Comparison of ENCODE assay signal across 16 cellular contexts in genomic region chr5:969421-969839, GRCh38. TPM values are rescaled to one million over a fixed set of nuclear protein-coding genes. Genes with fewer than 3 reads are reported as not detected.
DNase-seq lines count a peak whose midpoint lies in the region; ATAC-seq and TF ChIP-seq lines count a peak whose summit lies in the region.
"Had no signal": no experiment of that assay in that cellular context is flagged by ENCODE, and none has a peak within 500 bp of the region (broad histone marks: within the 10 kb centered on the region; RNA-seq: fewer than 3 reads in every experiment).

No MANE protein-coding gene starts in this region.

- H3K4me1 ChIP-seq in CD4-positive, alpha-beta memory T cell (ENCODE audit: insufficient read depth, low read length), result peaks cover 3% of the 10 kb centered on the region
- H3K4me1 ChIP-seq: psoas muscle had no signal

- TF ChIP-seq CTCF in astrocyte of the spinal cord (IDR thresholded peaks at IDR 0.05; ENCODE audit: low read depth, low read length) (no peak), type B pancreatic cell (conservative IDR thresholded peaks at IDR 0.05) (no peak)

- H3K36me3 ChIP-seq in CD4-positive, alpha-beta memory T cell (ENCODE audit: insufficient read depth, low read length), result no peaks in the 10 kb centered on the region

- H3K27me3 ChIP-seq in CD4-positive, alpha-beta memory T cell (ENCODE audit: insufficient read depth, low read length), result peaks cover 21% of the 10 kb centered on the region

- H3K4me1 Mint-ChIP-seq in CD4-positive, alpha-beta memory T cell, result peaks cover 0 to 8% (median 6%) of the 10 kb centered on the region in 4 donors
- peaks cover 12% of the 10 kb centered on the region for H3K4me1 Mint-ChIP-seq in type B pancreatic cell (ENCODE audit: unreplicated experiment)
- H3K4me1 Mint-ChIP-seq: B cell had no signal

- POLR2A ChIA-PET in CD4-positive, alpha-beta memory T cell (lab: Charles Lee; ENCODE audit: partially characterized antibody), result no interaction called here

- no peak overlapping the region for H3K27ac ChIP-seq in CD4-positive, alpha-beta memory T cell (ENCODE audit: low read depth, low read length)
- H3K27ac ChIP-seq: psoas muscle had no signal

- CTCF ChIA-PET in CD4-positive, alpha-beta memory T cell (lab: Charles Lee; ENCODE audit: partially characterized antibody), result no interaction called here

- intact Hi-C loops in CD4-positive, alpha-beta memory T cell (cut with micrococcal nuclease), result no loop called here

- H3K27me3 Mint-ChIP-seq in CD4-positive, alpha-beta memory T cell, result peaks cover 46 to 49% of the 10 kb centered on the region in 2 donors
- H3K27me3 Mint-ChIP-seq in type B pancreatic cell, result peaks cover 16% of the 10 kb centered on the region

- H3K36me3 Mint-ChIP-seq in CD4-positive, alpha-beta memory T cell, result no peaks in the 10 kb centered on the region
- H3K36me3 Mint-ChIP-seq in type B pancreatic cell, result no peaks in the 10 kb centered on the region
- H3K36me3 Mint-ChIP-seq: stimulated activated memory B cell treated with anti-CD40 and anti-IgM and Interleukin-4, amounts not matched to agents 10 μg/mL and 1 μg/mL and 100 μg/mL, for 72 hours had no signal

- no peak overlapping the region for H3K4me3 ChIP-seq in astrocyte of the spinal cord (ENCODE audit: low read depth, low read length)
- H3K4me3 ChIP-seq in CD4-positive, alpha-beta memory T cell (ENCODE audit: low read length in 2 of 2), result no peak overlapping the region
- H3K4me3 ChIP-seq: psoas muscle had no signal

- no peak overlapping the region for H3K27ac Mint-ChIP-seq in CD4-positive, alpha-beta memory T cell
- H3K27ac Mint-ChIP-seq in type B pancreatic cell, result no peak overlapping the region
- H3K27ac Mint-ChIP-seq: B cell; stimulated activated memory B cell treated with anti-CD40 and anti-IgM and Interleukin-4, amounts not matched to agents 10 μg/mL and 1 μg/mL and 100 μg/mL, for 72 hours had no signal

- ATAC-seq in HG02763 (IDR thresholded peaks at IDR 0.05; ENCODE audit: unreplicated experiment), result no peak
- ATAC-seq: PC-3; psoas muscle; stimulated activated memory B cell treated with anti-CD40 and anti-IgM and Interleukin-4, amounts not matched to agents 10 μg/mL and 1 μg/mL and 100 μg/mL, for 72 hours had no signal

- H3K4me3 Mint-ChIP-seq in CD4-positive, alpha-beta memory T cell, result no peak overlapping the region
- H3K4me3 Mint-ChIP-seq in type B pancreatic cell, result no peak overlapping the region
- H3K4me3 Mint-ChIP-seq: B cell; stimulated activated memory B cell treated with anti-CD40 and anti-IgM and Interleukin-4, amounts not matched to agents 10 μg/mL and 1 μg/mL and 100 μg/mL, for 72 hours had no signal

- in situ Hi-C loops in astrocyte of the spinal cord (cut with HindIII; ENCODE audit: low sequenced_read_pairs), result no loop called here

- no peaks in the 10 kb centered on the region for H3K9me3 ChIP-seq in CD4-positive, alpha-beta memory T cell (ENCODE audit: control insufficient read depth in 1 of 2, low read length in 2 of 2)
- H3K9me3 ChIP-seq: psoas muscle had no signal

- H3K9me3 Mint-ChIP-seq in CD4-positive, alpha-beta memory T cell, result peaks cover 0 to 3% (median 0%) of the 10 kb centered on the region in 8 donors
- no peaks in the 10 kb centered on the region for H3K9me3 Mint-ChIP-seq in type B pancreatic cell

- DNase-seq in AG08395 (ENCODE audit: low spot score), result peak; percentile 77
- peak; percentile 80 for DNase-seq in GM03348 (ENCODE audit: low spot score)
- peak; percentile 56 for DNase-seq in astrocyte of the spinal cord (ENCODE audit: low read depth, low spot score)
- DNase-seq in iPS-NIHi11 (ENCODE audit: low spot score), result peak; percentile 5
- DNase-seq in CD4-positive, alpha-beta memory T cell, result no peak
- DNase-seq in NOMO-1 treated with dmso at 0.1 percent for 144 hours (lab: John Stamatoyannopoulos, UW; ENCODE audit: unreplicated experiment), result no peak
- no peak for DNase-seq in type B pancreatic cell (ENCODE audit: extremely low spot score, unreplicated experiment)
- DNase-seq: effector memory CD4-positive, alpha-beta T cell; Kasumi-1; mesendoderm; PC-3; stimulated activated CD4-positive, alpha-beta T cell treated with anti-CD3 and anti-CD28 coated beads, Interleukin-2, amount 100 ng/mL, for 48 hours had no signal

RNA-seq across cellular contexts. Expression of gene NKD2, which starts 39.2 kb away (rescaled TPM):
- not detected for total RNA-seq in CD4-positive, alpha-beta memory T cell
- not detected for polyA plus RNA-seq in CD4-positive, alpha-beta memory T cell
- total RNA-seq in type B pancreatic cell (ENCODE audit: low replicate concordance), result 23.3 and 24.3 TPM in 2 replicates

Comparison
In these comparisons a context has a peak if more than half of its experiments do, and no peak if none do; other contexts are left out.
1. DNase-seq: peak in AG08395 (single experiment), GM03348 (single experiment), astrocyte of the spinal cord (single experiment) and iPS-NIHi11 (single experiment); none in CD4-positive, alpha-beta memory T cell (0 of 5), NOMO-1 treated with dmso at 0.1 percent for 144 hours (single experiment) and type B pancreatic cell (single experiment).
2. RNA of gene NKD2, which starts 39.2 kb away (total RNA-seq): 23.3 to 24.3 TPM in type B pancreatic cell; not detected in CD4-positive, alpha-beta memory T cell; every median in the first group is over 10 times any median in the second.